2 cellular contexts compared by ENCODE assay signal in the genomic region with DNA sequence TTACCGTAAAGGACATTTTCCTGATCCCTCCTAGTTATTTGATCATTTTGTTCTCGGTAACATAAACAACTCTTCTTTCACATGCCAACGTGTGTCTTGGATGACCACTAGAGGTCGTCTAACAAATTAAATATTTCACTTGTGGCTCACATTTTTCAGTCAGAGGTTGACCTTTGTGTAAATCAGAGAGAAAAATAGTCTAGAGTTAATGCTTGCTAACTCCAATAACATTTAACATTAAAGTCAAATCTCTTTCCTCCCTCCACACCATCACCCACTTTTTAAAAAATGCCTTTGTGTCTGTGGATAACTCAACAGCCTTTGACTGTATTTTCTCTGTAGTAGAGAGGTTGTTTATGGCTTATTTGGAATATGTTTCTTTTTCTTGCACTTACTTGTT.
TF ChIP-seq lines count a peak whose summit lies in the region.

No MANE protein-coding gene starts in this region.

TF ChIP-seq in IMR-90, 13 proteins besides CTCF, POLR2A, EP300 and RAD21 (continued from another document):
- TF ChIP-seq, protein P1, sequence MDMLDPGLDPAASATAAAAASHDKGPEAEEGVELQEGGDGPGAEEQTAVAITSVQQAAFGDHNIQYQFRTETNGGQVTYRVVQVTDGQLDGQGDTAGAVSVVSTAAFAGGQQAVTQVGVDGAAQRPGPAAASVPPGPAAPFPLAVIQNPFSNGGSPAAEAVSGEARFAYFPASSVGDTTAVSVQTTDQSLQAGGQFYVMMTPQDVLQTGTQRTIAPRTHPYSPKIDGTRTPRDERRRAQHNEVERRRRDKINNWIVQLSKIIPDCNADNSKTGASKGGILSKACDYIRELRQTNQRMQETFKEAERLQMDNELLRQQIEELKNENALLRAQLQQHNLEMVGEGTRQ (IDR thresholded peaks at IDR 0.05; ENCODE audit: low read depth, low read length), result no peak

TF ChIP-seq in SK-N-SH, 30 proteins besides CTCF, POLR2A, EP300 and RAD21 (continued from another document):
- TF ChIP-seq, protein P2, sequence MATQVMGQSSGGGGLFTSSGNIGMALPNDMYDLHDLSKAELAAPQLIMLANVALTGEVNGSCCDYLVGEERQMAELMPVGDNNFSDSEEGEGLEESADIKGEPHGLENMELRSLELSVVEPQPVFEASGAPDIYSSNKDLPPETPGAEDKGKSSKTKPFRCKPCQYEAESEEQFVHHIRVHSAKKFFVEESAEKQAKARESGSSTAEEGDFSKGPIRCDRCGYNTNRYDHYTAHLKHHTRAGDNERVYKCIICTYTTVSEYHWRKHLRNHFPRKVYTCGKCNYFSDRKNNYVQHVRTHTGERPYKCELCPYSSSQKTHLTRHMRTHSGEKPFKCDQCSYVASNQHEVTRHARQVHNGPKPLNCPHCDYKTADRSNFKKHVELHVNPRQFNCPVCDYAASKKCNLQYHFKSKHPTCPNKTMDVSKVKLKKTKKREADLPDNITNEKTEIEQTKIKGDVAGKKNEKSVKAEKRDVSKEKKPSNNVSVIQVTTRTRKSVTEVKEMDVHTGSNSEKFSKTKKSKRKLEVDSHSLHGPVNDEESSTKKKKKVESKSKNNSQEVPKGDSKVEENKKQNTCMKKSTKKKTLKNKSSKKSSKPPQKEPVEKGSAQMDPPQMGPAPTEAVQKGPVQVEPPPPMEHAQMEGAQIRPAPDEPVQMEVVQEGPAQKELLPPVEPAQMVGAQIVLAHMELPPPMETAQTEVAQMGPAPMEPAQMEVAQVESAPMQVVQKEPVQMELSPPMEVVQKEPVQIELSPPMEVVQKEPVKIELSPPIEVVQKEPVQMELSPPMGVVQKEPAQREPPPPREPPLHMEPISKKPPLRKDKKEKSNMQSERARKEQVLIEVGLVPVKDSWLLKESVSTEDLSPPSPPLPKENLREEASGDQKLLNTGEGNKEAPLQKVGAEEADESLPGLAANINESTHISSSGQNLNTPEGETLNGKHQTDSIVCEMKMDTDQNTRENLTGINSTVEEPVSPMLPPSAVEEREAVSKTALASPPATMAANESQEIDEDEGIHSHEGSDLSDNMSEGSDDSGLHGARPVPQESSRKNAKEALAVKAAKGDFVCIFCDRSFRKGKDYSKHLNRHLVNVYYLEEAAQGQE (IDR thresholded peaks at IDR 0.05; ENCODE audit: low read depth, low read length), result no peak
- TF ChIP-seq MEF2A (IDR thresholded peaks at IDR 0.05; ENCODE audit: borderline replicate concordance, low read depth) (no peak), TCF12 (IDR thresholded peaks at IDR 0.05) (no peak), FOSL2 (IDR thresholded peaks at IDR 0.05; ENCODE audit: borderline replicate concordance, low read depth) (no peak), FOXM1 (IDR thresholded peaks at IDR 0.05; ENCODE audit: low read depth) (no peak), RCOR1 (IDR thresholded peaks at IDR 0.05; ENCODE audit: low read length) (no peak), SIN3A (IDR thresholded peaks at IDR 0.05; ENCODE audit: borderline replicate concordance, low read depth, low read length) (no peak), TEAD4 (IDR thresholded peaks at IDR 0.05; ENCODE audit: borderline replicate concordance, insufficient read depth) (no peak), SMC3 (IDR thresholded peaks at IDR 0.05; ENCODE audit: low read depth, low read length) (peak; percentile 68), POLR2AphosphoS5 (IDR thresholded peaks at IDR 0.05; ENCODE audit: low read depth, low read length) (no peak)
